8 cellular contexts compared by ENCODE assay signal in the genomic region with DNA sequence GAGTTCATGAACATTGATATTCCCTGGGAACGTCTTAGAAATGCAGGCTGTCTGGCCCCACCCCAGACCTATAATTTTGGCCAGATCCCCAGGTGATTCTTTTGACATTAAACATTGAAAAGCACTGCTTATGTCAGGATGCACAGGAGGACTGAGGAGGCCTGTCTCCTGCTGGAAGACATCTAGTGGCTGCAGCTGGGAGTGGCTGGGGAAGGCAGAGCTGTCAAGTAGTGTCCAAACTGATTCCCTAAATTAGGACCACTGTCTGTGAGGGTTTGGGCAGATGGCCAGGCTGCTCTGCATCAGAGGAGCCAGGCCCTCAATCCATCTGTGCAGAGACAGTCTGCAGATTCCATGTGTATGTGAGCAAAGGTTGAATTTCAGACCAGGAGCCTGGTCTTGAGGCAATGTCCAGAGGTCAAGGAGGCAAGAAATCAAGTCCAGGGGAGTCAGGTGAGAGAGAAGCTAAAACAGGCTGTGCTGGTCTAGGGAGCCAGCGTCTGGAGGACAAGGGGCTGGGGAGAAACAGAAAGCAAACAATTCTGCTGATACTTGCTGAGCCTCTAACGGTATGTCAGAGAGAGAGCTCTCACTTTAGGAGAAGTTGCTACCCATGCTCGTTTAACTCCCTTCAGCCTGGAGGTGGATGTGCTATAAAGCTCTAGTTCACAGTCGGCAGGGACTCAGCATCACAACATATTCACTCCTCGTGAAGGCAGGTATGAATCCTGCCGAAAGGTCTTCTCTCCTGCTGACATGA. TPM values are rescaled to one million over a fixed set of nuclear protein-coding genes. Genes with fewer than 3 reads are reported as not detected.
DNase-seq lines count a peak whose midpoint lies in the region; ATAC-seq and TF ChIP-seq lines count a peak whose summit lies in the region.

No MANE protein-coding gene starts in this region.

- H3K4me1 ChIP-seq in cardiac muscle cell (ENCODE audit: low read depth), result peaks cover 14% of the 10 kb centered on the region
- H3K4me1 ChIP-seq in smooth muscle cell (ENCODE audit: low read depth), result peaks cover 4% of the 10 kb centered on the region

- peaks cover 57% of the 10 kb centered on the region for H3K4me1 Mint-ChIP-seq in activated naive CD4-positive, alpha-beta T cell treated with anti-CD3 and anti-CD28 coated beads for 36 hours (ENCODE audit: low read depth)
- peaks cover 74% of the 10 kb centered on the region for H3K4me1 Mint-ChIP-seq in activated T-helper 1 cell treated with anti-CD3 and anti-CD28 coated beads, Interleukin-12 subunit alpha, Interleukin-12 subunit beta, Interleukin-2, Interleukin-4 antibody, amounts not matched to agents 30 ng/mL and 10 ng/mL and 1 ng/mL, durations not matched to agents 14 hours and 24 hours and 36 hours (ENCODE audit: low read depth)

- H3K4me3 Mint-ChIP-seq in activated naive CD4-positive, alpha-beta T cell treated with anti-CD3 and anti-CD28 coated beads for 36 hours, result peak overlapping the region; percentile 28
- peak overlapping the region; percentile 1 for H3K4me3 Mint-ChIP-seq in activated T-helper 1 cell treated with anti-CD3 and anti-CD28 coated beads, Interleukin-12 subunit alpha, Interleukin-12 subunit beta, Interleukin-2, Interleukin-4 antibody, amounts not matched to agents 30 ng/mL and 10 ng/mL and 1 ng/mL, durations not matched to agents 14 hours and 24 hours and 36 hours

- H3K27me3 ChIP-seq in cardiac muscle cell, result no peaks in the 10 kb centered on the region
- no peaks in the 10 kb centered on the region for H3K27me3 ChIP-seq in smooth muscle cell (ENCODE audit: low read depth)

- peak; percentile 51 for DNase-seq in activated naive CD4-positive, alpha-beta T cell treated with anti-CD3 and anti-CD28 coated beads for 36 hours
- no peak for DNase-seq in activated naive CD4-positive, alpha-beta T cell treated with anti-CD3 and anti-CD28 coated beads, Interleukin-2, amount 50 U/mL, for 72 hours (ENCODE audit: low spot score in 2 of 2)
- DNase-seq in Jurkat, Clone E6-1 (ENCODE audit: low read depth, low spot score), result peak; percentile 8
- DNase-seq in activated T-helper 1 cell treated with anti-CD3 and anti-CD28 coated beads, Interleukin-12 subunit alpha, Interleukin-12 subunit beta, Interleukin-2, Interleukin-4 antibody, amounts not matched to agents 30 ng/mL and 10 ng/mL and 1 ng/mL, durations not matched to agents 14 hours and 24 hours and 36 hours (ENCODE audit: low spot score), result no peak
- DNase-seq in cardiac muscle cell (ENCODE audit: low read depth in 1 of 2, low spot score in 1 of 2), result peak; percentile 17 to 35
- DNase-seq in smooth muscle cell (lab: John Stamatoyannopoulos, UW; ENCODE audit: unreplicated experiment), result no peak
- no peak for DNase-seq in OCI-M2 (lab: John Stamatoyannopoulos, UW; ENCODE audit: unreplicated experiment)
- DNase-seq in DMS79 (lab: John Stamatoyannopoulos, UW), result no peak

- no peaks in the 10 kb centered on the region for H3K9me3 ChIP-seq in cardiac muscle cell (ENCODE audit: low read depth)
- no peaks in the 10 kb centered on the region for H3K9me3 ChIP-seq in smooth muscle cell (replicated peaks; ENCODE audit: low read depth)

- TF ChIP-seq CTCF in cardiac muscle cell (IDR thresholded peaks at IDR 0.05; ENCODE audit: low read depth, low read length), result peak; percentile 52
- TF ChIP-seq CTCF in smooth muscle cell (IDR thresholded peaks at IDR 0.05; ENCODE audit: borderline replicate concordance, insufficient read depth, poor library complexity, severe bottlenecking), result peak; percentile 32

- H3K36me3 ChIP-seq in cardiac muscle cell (no peaks in the 10 kb centered on the region), smooth muscle cell (ENCODE audit: low read depth) (no peaks in the 10 kb centered on the region)

- ATAC-seq in activated naive CD4-positive, alpha-beta T cell treated with anti-CD3 and anti-CD28 coated beads, Interleukin-2, amount 50 U/mL, for 72 hours, result no peak

- CTCF ChIA-PET in activated naive CD4-positive, alpha-beta T cell treated with anti-CD3 and anti-CD28 coated beads for 36 hours (lab: Charles Lee), result interaction anchor here (0.6 to 3.4 kb wide), 13 partner anchors 11 to 971 kb away, joined by 3 to 11 read pairs (median 3); no protein-coding TSS in a partner anchor

- no peak overlapping the region for H3K9ac ChIP-seq in smooth muscle cell (ENCODE audit: low read depth)

- H3K9me3 Mint-ChIP-seq in activated naive CD4-positive, alpha-beta T cell treated with anti-CD3 and anti-CD28 coated beads for 36 hours, result peaks cover 4% of the 10 kb centered on the region
- peaks cover 0 to 9% of the 10 kb centered on the region in 2 donors for H3K9me3 Mint-ChIP-seq in activated naive CD4-positive, alpha-beta T cell treated with anti-CD3 and anti-CD28 coated beads, Interleukin-2, amount 50 U/mL, for 72 hours
- H3K9me3 Mint-ChIP-seq in activated T-helper 1 cell treated with anti-CD3 and anti-CD28 coated beads, Interleukin-12 subunit alpha, Interleukin-12 subunit beta, Interleukin-2, Interleukin-4 antibody, amounts not matched to agents 30 ng/mL and 10 ng/mL and 1 ng/mL, durations not matched to agents 14 hours and 24 hours and 36 hours, result no peaks in the 10 kb centered on the region

- H3K27me3 Mint-ChIP-seq in activated naive CD4-positive, alpha-beta T cell treated with anti-CD3 and anti-CD28 coated beads for 36 hours (ENCODE audit: low read depth), result no peaks in the 10 kb centered on the region
- no peaks in the 10 kb centered on the region for H3K27me3 Mint-ChIP-seq in activated T-helper 1 cell treated with anti-CD3 and anti-CD28 coated beads, Interleukin-12 subunit alpha, Interleukin-12 subunit beta, Interleukin-2, Interleukin-4 antibody, amounts not matched to agents 30 ng/mL and 10 ng/mL and 1 ng/mL, durations not matched to agents 14 hours and 24 hours and 36 hours (ENCODE audit: insufficient read depth)

- intact Hi-C loops in activated naive CD4-positive, alpha-beta T cell treated with anti-CD3 and anti-CD28 coated beads for 36 hours (cut with micrococcal nuclease), result loop anchor here (2.0 to 10.0 kb wide), 4 partner anchors 131 to 767 kb away; no protein-coding TSS in a partner anchor
- intact Hi-C loops in activated T-helper 1 cell treated with anti-CD3 and anti-CD28 coated beads, Interleukin-12 subunit alpha, Interleukin-12 subunit beta, Interleukin-2, Interleukin-4 antibody, amounts not matched to agents 30 ng/mL and 10 ng/mL and 1 ng/mL, durations not matched to agents 14 hours and 24 hours and 36 hours (cut with micrococcal nuclease), result loop anchor here (5.0 kb wide), 3 partner anchors 766 to 1211 kb away; partner anchors contain the start of gene TMEM135

- no peaks in the 10 kb centered on the region for H4K20me1 ChIP-seq in smooth muscle cell (ENCODE audit: low read depth)

- no peaks in the 10 kb centered on the region for H3K36me3 Mint-ChIP-seq in activated naive CD4-positive, alpha-beta T cell treated with anti-CD3 and anti-CD28 coated beads for 36 hours (ENCODE audit: low read depth)
- H3K36me3 Mint-ChIP-seq in activated naive CD4-positive, alpha-beta T cell treated with anti-CD3 and anti-CD28 coated beads, Interleukin-2, amount 50 U/mL, for 72 hours, result peaks cover 0 to 10% of the 10 kb centered on the region in 2 donors
- H3K36me3 Mint-ChIP-seq in activated T-helper 1 cell treated with anti-CD3 and anti-CD28 coated beads, Interleukin-12 subunit alpha, Interleukin-12 subunit beta, Interleukin-2, Interleukin-4 antibody, amounts not matched to agents 30 ng/mL and 10 ng/mL and 1 ng/mL, durations not matched to agents 14 hours and 24 hours and 36 hours (ENCODE audit: low read depth), result peaks cover 8% of the 10 kb centered on the region

- peaks cover 7% of the 10 kb centered on the region for H3F3A ChIP-seq in smooth muscle cell (ENCODE audit: low read depth)

- H3K27ac ChIP-seq in cardiac muscle cell (no peak overlapping the region), smooth muscle cell (ENCODE audit: low read depth) (peak overlapping the region; percentile 87)

- 80% methylated on average over 7 of the region's 7 CpGs for WGBS in smooth muscle cell (ENCODE audit: low lambda C conversion rate)

- no peak overlapping the region for H2AFZ ChIP-seq in smooth muscle cell (ENCODE audit: low read depth)

- no peak overlapping the region for H3K4me2 ChIP-seq in smooth muscle cell

- no peak overlapping the region for H3K4me3 ChIP-seq in Jurkat, Clone E6-1 (ENCODE audit: low read length)
- H3K4me3 ChIP-seq in cardiac muscle cell (no peak overlapping the region), smooth muscle cell (no peak overlapping the region)

- H3K79me2 ChIP-seq in smooth muscle cell (ENCODE audit: low read depth), result no peaks in the 10 kb centered on the region

- H3K27ac Mint-ChIP-seq in activated naive CD4-positive, alpha-beta T cell treated with anti-CD3 and anti-CD28 coated beads for 36 hours, result peak overlapping the region; percentile 20
- peak overlapping the region in 1 of 2 donors; percentile 17 for H3K27ac Mint-ChIP-seq in activated naive CD4-positive, alpha-beta T cell treated with anti-CD3 and anti-CD28 coated beads, Interleukin-2, amount 50 U/mL, for 72 hours
- H3K27ac Mint-ChIP-seq in activated T-helper 1 cell treated with anti-CD3 and anti-CD28 coated beads, Interleukin-12 subunit alpha, Interleukin-12 subunit beta, Interleukin-2, Interleukin-4 antibody, amounts not matched to agents 30 ng/mL and 10 ng/mL and 1 ng/mL, durations not matched to agents 14 hours and 24 hours and 36 hours, result peak overlapping the region; percentile 87

RNA-seq across cellular contexts. Expression of gene SYTL2, which starts 15.3 kb away (rescaled TPM):
- 10 to 100 TPM; 13.8 to 13.9 TPM for total RNA-seq in activated naive CD4-positive, alpha-beta T cell treated with anti-CD3 and anti-CD28 coated beads for 36 hours
- 1 to 10 TPM; 4.6 to 7.5 TPM for total RNA-seq in activated naive CD4-positive, alpha-beta T cell treated with anti-CD3 and anti-CD28 coated beads, Interleukin-2, amount 50 U/mL, for 72 hours
- not detected for polyA plus RNA-seq in Jurkat, Clone E6-1 (2012; ENCODE audit: insufficient read depth, insufficient read length)
- 37.1 and 38.7 TPM in 2 replicates for total RNA-seq in activated T-helper 1 cell treated with anti-CD3 and anti-CD28 coated beads, Interleukin-12 subunit alpha, Interleukin-12 subunit beta, Interleukin-2, Interleukin-4 antibody, amounts not matched to agents 30 ng/mL and 10 ng/mL and 1 ng/mL, durations not matched to agents 14 hours and 24 hours and 36 hours
- total RNA-seq in cardiac muscle cell (2.5 and 4.1 TPM in 2 replicates), smooth muscle cell (50.7 and 73.0 TPM in 2 replicates)
- polyA plus RNA-seq in cardiac muscle cell (1.2 and 1.7 TPM in 2 replicates), smooth muscle cell (7.2 and 10.4 TPM in 2 replicates)

RNA-seq across cellular contexts. Expression of gene CCDC83, which starts 28.9 kb away (rescaled TPM):
- not detected for total RNA-seq in activated naive CD4-positive, alpha-beta T cell treated with anti-CD3 and anti-CD28 coated beads for 36 hours
- total RNA-seq in activated naive CD4-positive, alpha-beta T cell treated with anti-CD3 and anti-CD28 coated beads, Interleukin-2, amount 50 U/mL, for 72 hours, result under 1 TPM in 1 of 2 donors, not detected in 1; 0.19 TPM
- polyA plus RNA-seq in Jurkat, Clone E6-1 (2012; ENCODE audit: insufficient read depth, insufficient read length), result not detected
- total RNA-seq in activated T-helper 1 cell treated with anti-CD3 and anti-CD28 coated beads, Interleukin-12 subunit alpha, Interleukin-12 subunit beta, Interleukin-2, Interleukin-4 antibody, amounts not matched to agents 30 ng/mL and 10 ng/mL and 1 ng/mL, durations not matched to agents 14 hours and 24 hours and 36 hours, result not detected in 2 replicates
- total RNA-seq in cardiac muscle cell (not detected in 2 replicates), smooth muscle cell (not detected in 2 replicates)
- polyA plus RNA-seq in cardiac muscle cell (not detected in 2 replicates), smooth muscle cell (0.28 TPM in 1 of 2 replicates, not detected in the other)

Comparison
In these comparisons a context has a peak if more than half of its experiments do, and no peak if none do; other contexts are left out.
1. DNase-seq: peak in activated naive CD4-positive, alpha-beta T cell treated with anti-CD3 and anti-CD28 coated beads for 36 hours (single experiment), Jurkat, Clone E6-1 (single experiment) and cardiac muscle cell (2 of 2); none in activated naive CD4-positive, alpha-beta T cell treated with anti-CD3 and anti-CD28 coated beads, Interleukin-2, amount 50 U/mL, for 72 hours (0 of 2), activated T-helper 1 cell treated with anti-CD3 and anti-CD28 coated beads, Interleukin-12 subunit alpha, Interleukin-12 subunit beta, Interleukin-2, Interleukin-4 antibody, amounts not matched to agents 30 ng/mL and 10 ng/mL and 1 ng/mL, durations not matched to agents 14 hours and 24 hours and 36 hours (single experiment), smooth muscle cell (single experiment), OCI-M2 (single experiment) and DMS79 (single experiment).